9 cellular contexts compared by ENCODE assay signal in the genomic region with DNA sequence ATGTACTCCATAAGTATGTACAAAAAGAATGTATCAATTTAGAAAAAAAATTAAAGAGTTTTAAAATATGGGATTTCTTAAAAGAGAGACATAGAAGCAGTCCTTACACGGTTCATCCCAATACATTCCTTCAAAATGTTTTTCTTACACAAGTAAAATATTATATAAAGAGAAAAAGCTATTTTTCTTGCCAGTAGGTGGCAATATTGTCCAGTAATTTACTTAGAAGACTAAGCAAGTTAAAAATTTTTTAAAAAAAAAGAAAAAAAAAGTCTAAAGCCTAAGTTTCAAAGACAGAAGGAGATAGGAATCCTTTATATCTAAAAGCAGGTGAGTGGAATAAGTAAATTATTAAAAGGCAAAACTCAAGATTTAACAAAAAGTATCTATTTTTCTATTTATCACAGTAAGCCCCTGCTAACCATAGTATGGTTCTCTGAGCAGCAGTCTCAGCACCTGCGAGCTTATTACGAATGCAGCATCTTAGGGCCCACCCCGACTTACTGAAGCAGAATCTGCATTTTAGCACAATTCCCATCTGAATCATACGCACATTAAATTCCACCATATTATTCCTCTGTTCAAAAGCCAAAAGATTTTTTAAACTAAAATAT.
A peak's percentile ranks its signal among the peaks of the same experiment; 100 is the strongest.
DNase-seq lines count a peak whose midpoint lies in the region; ATAC-seq, FAIRE-seq and TF ChIP-seq lines count a peak whose summit lies in the region.
"Had no signal": no experiment of that assay in that cellular context is flagged by ENCODE, and none has a peak within 500 bp of the region (broad histone marks: within the 10 kb centered on the region; RNA-seq: fewer than 3 reads in every experiment).

No MANE protein-coding gene starts in this region.

- DNase-seq in M059J (ENCODE audit: low read depth): peak; percentile 60
- peak; percentile 33 for DNase-seq in astrocyte (ENCODE audit: low read depth)
- no peak for DNase-seq in lower lobe of right lung
- DNase-seq in activated CD4-positive, CD25-positive, alpha-beta regulatory T cell treated with anti-CD3 and anti-CD28 coated beads, Interleukin-2, amount 50 U/mL, for 72 hours: no peak
- no peak for DNase-seq in Right ventricle myocardium superior

- H3K79me2 ChIP-seq in astrocyte (ENCODE audit: insufficient read depth, low read length): no peaks in the 10 kb centered on the region

- H3K36me3 Mint-ChIP-seq in astrocyte (ENCODE audit: low read depth, unreplicated experiment): no peaks in the 10 kb centered on the region
- H3K36me3 Mint-ChIP-seq: naive thymus-derived CD4-positive, alpha-beta T cell had no signal

- no peaks in the 10 kb centered on the region for H3K27me3 ChIP-seq in astrocyte (ENCODE audit: insufficient read depth, low read length)
- H3K27me3 ChIP-seq in lower lobe of right lung (ENCODE audit: low read depth): no peaks in the 10 kb centered on the region

- H3K27me3 Mint-ChIP-seq in astrocyte (ENCODE audit: low read depth, unreplicated experiment): peaks cover 3% of the 10 kb centered on the region

- no peak overlapping the region for H3K4me3 Mint-ChIP-seq in astrocyte (ENCODE audit: unreplicated experiment)
- H3K4me3 Mint-ChIP-seq: naive thymus-derived CD4-positive, alpha-beta T cell had no signal

- no peak overlapping the region for H3K4me3 ChIP-seq in astrocyte (ENCODE audit: insufficient read depth, low read depth, low read length)
- H3K4me3 ChIP-seq in lower lobe of right lung: no peak overlapping the region

- H2AFZ ChIP-seq in astrocyte (ENCODE audit: low read depth, low read length): no peak overlapping the region

- H3K27ac ChIP-seq in astrocyte (ENCODE audit: low read depth, low read length): no peak overlapping the region
- H3K27ac ChIP-seq in lower lobe of right lung: no peak overlapping the region

- no peaks in the 10 kb centered on the region for H3K9me3 Mint-ChIP-seq in astrocyte (ENCODE audit: unreplicated experiment)
- H3K9me3 Mint-ChIP-seq: naive thymus-derived CD4-positive, alpha-beta T cell had no signal

- H3K4me1 ChIP-seq in astrocyte (ENCODE audit: insufficient read depth, low read length) (no peaks in the 10 kb centered on the region), lower lobe of right lung (no peaks in the 10 kb centered on the region)

- no peak overlapping the region for H3K4me2 ChIP-seq in astrocyte (ENCODE audit: low read length)

- no peak overlapping the region for H3K27ac Mint-ChIP-seq in astrocyte (ENCODE audit: unreplicated experiment)
- H3K27ac Mint-ChIP-seq: naive thymus-derived CD4-positive, alpha-beta T cell had no signal

- FAIRE-seq in G401.6 (lab: Jason Lieb, UNC) (peak; percentile 93), astrocyte (lab: Jason Lieb, UNC) (no peak)

- peak; percentile 34 for TF ChIP-seq CTCF in astrocyte (IDR thresholded peaks at IDR 0.05; ENCODE audit: insufficient read depth, low read depth, low read length)
- TF ChIP-seq CTCF in lower lobe of right lung (IDR thresholded peaks at IDR 0.05): peak; percentile 48

- H4K20me1 ChIP-seq in astrocyte (ENCODE audit: insufficient read depth, low read length): no peaks in the 10 kb centered on the region

- H3K4me1 Mint-ChIP-seq in astrocyte (ENCODE audit: low read depth, unreplicated experiment): no peaks in the 10 kb centered on the region
- H3K4me1 Mint-ChIP-seq: naive thymus-derived CD4-positive, alpha-beta T cell had no signal

- H3K9ac ChIP-seq in astrocyte (ENCODE audit: low read length): no peak overlapping the region

- H3K9me3 ChIP-seq in astrocyte (ENCODE audit: insufficient read depth, low read depth, low read length): no peaks in the 10 kb centered on the region
- H3K9me3 ChIP-seq in lower lobe of right lung: no peaks in the 10 kb centered on the region

- H3K36me3 ChIP-seq in astrocyte (ENCODE audit: insufficient read depth, low read length): no peaks in the 10 kb centered on the region
- no peaks in the 10 kb centered on the region for H3K36me3 ChIP-seq in lower lobe of right lung

- ATAC-seq in lower lobe of right lung (no peak), HG02938 (IDR thresholded peaks at IDR 0.05; ENCODE audit: unreplicated experiment) (no peak), GM21528 (IDR thresholded peaks at IDR 0.05; ENCODE audit: low FRiP score, unreplicated experiment) (no peak), Right ventricle myocardium superior (ENCODE audit: poor library complexity) (no peak)
- ATAC-seq: naive thymus-derived CD4-positive, alpha-beta T cell had no signal

- intact Hi-C loops in lower lobe of right lung (cut with DNase I): no loop called here
- intact Hi-C loops in Right ventricle myocardium superior (cut with DNase I): no loop called here

Comparison
In these comparisons a context has a peak if more than half of its experiments do, and no peak if none do; other contexts are left out.
1. DNase-seq: peak in M059J (single experiment) and astrocyte (single experiment); none in lower lobe of right lung (single experiment), activated CD4-positive, CD25-positive, alpha-beta regulatory T cell treated with anti-CD3 and anti-CD28 coated beads, Interleukin-2, amount 50 U/mL, for 72 hours (single experiment) and Right ventricle myocardium superior (single experiment).